In the genomic region with DNA sequence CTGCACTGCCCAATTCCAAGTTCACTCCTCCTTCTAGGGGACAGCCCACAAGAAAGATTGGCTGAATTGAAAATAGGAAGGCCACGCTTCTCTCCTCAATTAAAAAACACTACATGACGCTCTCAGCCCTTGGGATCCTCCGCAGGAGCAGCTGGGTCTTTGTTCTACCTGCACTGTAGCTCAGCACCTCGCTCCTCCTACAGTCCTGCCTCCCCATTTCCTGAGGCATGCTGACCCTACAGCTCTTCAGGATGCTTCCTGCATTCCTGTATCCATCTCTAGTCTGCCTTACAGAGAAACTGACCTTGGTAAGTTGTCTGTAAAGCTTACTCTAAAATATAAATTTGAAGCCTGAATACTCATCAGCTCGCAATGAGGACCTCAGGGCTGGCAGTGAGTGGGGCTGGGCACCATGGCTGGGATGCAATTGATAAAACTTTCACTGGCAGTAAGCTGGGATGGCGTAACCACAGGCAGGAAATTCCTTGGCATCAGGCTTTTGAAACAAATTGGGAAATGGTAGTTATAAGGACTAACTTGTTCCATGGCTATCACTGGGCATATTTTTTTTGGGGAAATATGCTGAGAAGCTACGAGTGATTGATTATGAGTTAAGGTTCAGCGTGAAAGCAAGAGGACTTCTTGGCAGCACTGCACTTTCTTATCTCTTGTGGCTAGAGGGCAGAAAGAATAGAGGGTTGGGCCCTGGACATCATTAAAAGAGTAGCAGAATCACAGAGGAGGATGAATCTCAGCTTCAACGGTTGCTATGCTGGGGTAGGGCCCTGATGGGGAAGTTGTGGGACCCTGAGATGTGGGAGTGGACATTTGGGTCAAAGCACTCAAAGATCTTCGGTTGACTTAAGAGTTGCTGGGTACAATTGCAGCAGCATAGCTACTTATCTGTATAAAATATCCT, we compare ENCODE assay signal across 1 cellular context.
TF ChIP-seq lines count a peak whose summit lies in the region.

No MANE protein-coding gene starts in this region.

TF ChIP-seq in GM23338, 12 proteins besides CTCF, POLR2A, EP300 and RAD21:
- TF ChIP-seq, protein P1, sequence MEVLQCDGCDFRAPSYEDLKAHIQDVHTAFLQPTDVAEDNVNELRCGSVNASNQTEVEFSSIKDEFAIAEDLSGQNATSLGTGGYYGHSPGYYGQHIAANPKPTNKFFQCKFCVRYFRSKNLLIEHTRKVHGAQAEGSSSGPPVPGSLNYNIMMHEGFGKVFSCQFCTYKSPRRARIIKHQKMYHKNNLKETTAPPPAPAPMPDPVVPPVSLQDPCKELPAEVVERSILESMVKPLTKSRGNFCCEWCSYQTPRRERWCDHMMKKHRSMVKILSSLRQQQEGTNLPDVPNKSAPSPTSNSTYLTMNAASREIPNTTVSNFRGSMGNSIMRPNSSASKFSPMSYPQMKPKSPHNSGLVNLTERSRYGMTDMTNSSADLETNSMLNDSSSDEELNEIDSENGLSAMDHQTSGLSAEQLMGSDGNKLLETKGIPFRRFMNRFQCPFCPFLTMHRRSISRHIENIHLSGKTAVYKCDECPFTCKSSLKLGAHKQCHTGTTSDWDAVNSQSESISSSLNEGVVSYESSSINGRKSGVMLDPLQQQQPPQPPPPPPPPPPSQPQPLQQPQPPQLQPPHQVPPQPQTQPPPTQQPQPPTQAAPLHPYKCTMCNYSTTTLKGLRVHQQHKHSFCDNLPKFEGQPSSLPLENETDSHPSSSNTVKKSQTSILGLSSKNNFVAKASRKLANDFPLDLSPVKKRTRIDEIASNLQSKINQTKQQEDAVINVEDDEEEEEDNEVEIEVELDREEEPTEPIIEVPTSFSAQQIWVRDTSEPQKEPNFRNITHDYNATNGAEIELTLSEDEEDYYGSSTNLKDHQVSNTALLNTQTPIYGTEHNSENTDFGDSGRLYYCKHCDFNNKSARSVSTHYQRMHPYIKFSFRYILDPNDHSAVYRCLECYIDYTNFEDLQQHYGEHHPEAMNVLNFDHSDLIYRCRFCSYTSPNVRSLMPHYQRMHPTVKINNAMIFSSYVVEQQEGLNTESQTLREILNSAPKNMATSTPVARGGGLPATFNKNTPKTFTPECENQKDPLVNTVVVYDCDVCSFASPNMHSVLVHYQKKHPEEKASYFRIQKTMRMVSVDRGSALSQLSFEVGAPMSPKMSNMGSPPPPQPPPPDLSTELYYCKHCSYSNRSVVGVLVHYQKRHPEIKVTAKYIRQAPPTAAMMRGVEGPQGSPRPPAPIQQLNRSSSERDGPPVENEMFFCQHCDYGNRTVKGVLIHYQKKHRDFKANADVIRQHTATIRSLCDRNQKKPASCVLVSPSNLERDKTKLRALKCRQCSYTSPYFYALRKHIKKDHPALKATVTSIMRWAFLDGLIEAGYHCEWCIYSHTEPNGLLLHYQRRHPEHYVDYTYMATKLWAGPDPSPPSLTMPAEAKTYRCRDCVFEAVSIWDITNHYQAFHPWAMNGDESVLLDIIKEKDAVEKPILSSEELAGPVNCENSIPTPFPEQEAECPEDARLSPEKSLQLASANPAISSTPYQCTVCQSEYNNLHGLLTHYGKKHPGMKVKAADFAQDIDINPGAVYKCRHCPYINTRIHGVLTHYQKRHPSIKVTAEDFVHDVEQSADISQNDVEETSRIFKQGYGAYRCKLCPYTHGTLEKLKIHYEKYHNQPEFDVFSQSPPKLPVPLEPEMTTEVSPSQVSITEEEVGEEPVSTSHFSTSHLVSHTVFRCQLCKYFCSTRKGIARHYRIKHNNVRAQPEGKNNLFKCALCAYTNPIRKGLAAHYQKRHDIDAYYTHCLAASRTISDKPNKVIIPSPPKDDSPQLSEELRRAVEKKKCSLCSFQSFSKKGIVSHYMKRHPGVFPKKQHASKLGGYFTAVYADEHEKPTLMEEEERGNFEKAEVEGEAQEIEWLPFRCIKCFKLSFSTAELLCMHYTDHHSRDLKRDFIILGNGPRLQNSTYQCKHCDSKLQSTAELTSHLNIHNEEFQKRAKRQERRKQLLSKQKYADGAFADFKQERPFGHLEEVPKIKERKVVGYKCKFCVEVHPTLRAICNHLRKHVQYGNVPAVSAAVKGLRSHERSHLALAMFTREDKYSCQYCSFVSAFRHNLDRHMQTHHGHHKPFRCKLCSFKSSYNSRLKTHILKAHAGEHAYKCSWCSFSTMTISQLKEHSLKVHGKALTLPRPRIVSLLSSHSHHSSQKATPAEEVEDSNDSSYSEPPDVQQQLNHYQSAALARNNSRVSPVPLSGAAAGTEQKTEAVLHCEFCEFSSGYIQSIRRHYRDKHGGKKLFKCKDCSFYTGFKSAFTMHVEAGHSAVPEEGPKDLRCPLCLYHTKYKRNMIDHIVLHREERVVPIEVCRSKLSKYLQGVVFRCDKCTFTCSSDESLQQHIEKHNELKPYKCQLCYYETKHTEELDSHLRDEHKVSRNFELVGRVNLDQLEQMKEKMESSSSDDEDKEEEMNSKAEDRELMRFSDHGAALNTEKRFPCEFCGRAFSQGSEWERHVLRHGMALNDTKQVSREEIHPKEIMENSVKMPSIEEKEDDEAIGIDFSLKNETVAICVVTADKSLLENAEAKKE (CRISPR knock-in tag; IDR thresholded peaks at IDR 0.05), result no peak
- TF ChIP-seq JUNB (IDR thresholded peaks at IDR 0.05; ENCODE audit: unreplicated experiment), result no peak
